16 cellular contexts compared by ENCODE assay signal in genomic region chr1:16266411-16267118, GRCh38. TPM values are rescaled to one million over a fixed set of nuclear protein-coding genes. Genes with fewer than 3 reads are reported as not detected.
DNase-seq lines count a peak whose midpoint lies in the region; ATAC-seq and TF ChIP-seq lines count a peak whose summit lies in the region.
"Had no signal": no experiment of that assay in that cellular context is flagged by ENCODE, and none has a peak within 500 bp of the region (broad histone marks: within the 10 kb centered on the region; RNA-seq: fewer than 3 reads in every experiment).

No MANE protein-coding gene starts in this region.

- H3K27ac ChIP-seq in naive thymus-derived CD4-positive, alpha-beta T cell (ENCODE audit: low read depth, low read length) = no peak overlapping the region
- H3K27ac ChIP-seq: psoas muscle, transverse colon had no signal

- H3K4me1 ChIP-seq in naive thymus-derived CD4-positive, alpha-beta T cell (ENCODE audit: control insufficient read depth in 2 of 2, insufficient read depth in 2 of 2, low read length in 2 of 2) = no peaks in the 10 kb centered on the region

- POLR2A ChIA-PET in naive thymus-derived CD4-positive, alpha-beta T cell (lab: Charles Lee) = no interaction called here

- TF ChIP-seq CTCF in fibroblast of pulmonary artery (IDR thresholded peaks at IDR 0.05; ENCODE audit: low read length, missing control alignments) = no peak

- no peaks in the 10 kb centered on the region for H3K9me3 Mint-ChIP-seq in naive thymus-derived CD4-positive, alpha-beta T cell

- peaks cover 0 to 9% (median 6%) of the 10 kb centered on the region in 5 donors for H3K36me3 Mint-ChIP-seq in naive thymus-derived CD4-positive, alpha-beta T cell

- intact Hi-C loops in naive thymus-derived CD4-positive, alpha-beta T cell (cut with micrococcal nuclease) = no loop called here
- intact Hi-C loops in posterior vena cava (cut with DNase I) = no loop called here

- no peaks in the 10 kb centered on the region for H3K36me3 ChIP-seq in naive thymus-derived CD4-positive, alpha-beta T cell (ENCODE audit: control insufficient read depth in 2 of 3, insufficient read depth in 3 of 3, low read length in 3 of 3)
- H3K36me3 ChIP-seq: transverse colon had no signal

- DNase-seq in Daoy (ENCODE audit: low read depth) (peak; percentile 45), fibroblast of pulmonary artery (ENCODE audit: low read depth) (peak; percentile 71), posterior vena cava (ENCODE audit: low spot score) (no peak)
- no peak for DNase-seq in naive thymus-derived CD4-positive, alpha-beta T cell
- no peak for DNase-seq in stimulated activated CD4-positive, alpha-beta T cell treated with anti-CD3 and anti-CD28 coated beads, Interleukin-2, amount 100 ng/mL, for 48 hours
- DNase-seq: activated CD4-positive, alpha-beta T cell treated with anti-CD3 and anti-CD28 coated beads for 1 hour; cortex of kidney; NCI-H1048; NCI-H446; psoas muscle; stimulated activated CD4-positive, alpha-beta T cell treated with anti-CD3 and anti-CD28 coated beads, Interleukin-2, amount 100 ng/mL, for 24 hours; transverse colon had no signal

- peaks cover 6 to 43% (median 32%) of the 10 kb centered on the region in 7 donors for H3K4me1 Mint-ChIP-seq in naive thymus-derived CD4-positive, alpha-beta T cell

- H3K4me3 ChIP-seq in fibroblast of pulmonary artery (replicated peaks; ENCODE audit: low read depth, low read length) = no peak overlapping the region
- no peak overlapping the region for H3K4me3 ChIP-seq in naive thymus-derived CD4-positive, alpha-beta T cell (ENCODE audit: low read length)
- H3K4me3 ChIP-seq: GM12878, psoas muscle, transverse colon had no signal

- peak overlapping the region in 5 of 9 donors; percentile 7 to 78 (median 32) for H3K27ac Mint-ChIP-seq in naive thymus-derived CD4-positive, alpha-beta T cell

- ATAC-seq in SK-N-SH treated with all-trans-retinoic acid at 6 μM for 48 hours (peak; percentile 51), GM21526 (IDR thresholded peaks at IDR 0.05; ENCODE audit: low FRiP score, unreplicated experiment) (no peak), GM19452 (IDR thresholded peaks at IDR 0.05; ENCODE audit: unreplicated experiment) (no peak)
- no peak for ATAC-seq in naive thymus-derived CD4-positive, alpha-beta T cell
- ATAC-seq: GM12878 had no signal

- CTCF ChIA-PET in naive thymus-derived CD4-positive, alpha-beta T cell (lab: Charles Lee) = interaction anchor here (0.6 kb wide), 1 partner anchor 529 kb away, joined by 3 read pairs; no protein-coding TSS in a partner anchor

- H3K9me3 ChIP-seq in naive thymus-derived CD4-positive, alpha-beta T cell (ENCODE audit: control insufficient read depth in 2 of 3, low read length in 3 of 3) = no peaks in the 10 kb centered on the region
- H3K9me3 ChIP-seq: psoas muscle, transverse colon had no signal

- no peak overlapping the region for H3K4me3 Mint-ChIP-seq in naive thymus-derived CD4-positive, alpha-beta T cell

- H3K27me3 ChIP-seq in naive thymus-derived CD4-positive, alpha-beta T cell (ENCODE audit: control insufficient read depth in 2 of 2, insufficient read depth in 2 of 2, low read length in 2 of 2) = no peaks in the 10 kb centered on the region
- H3K27me3 ChIP-seq: transverse colon had no signal

- no peaks in the 10 kb centered on the region for H3K27me3 Mint-ChIP-seq in naive thymus-derived CD4-positive, alpha-beta T cell

TF ChIP-seq in SK-N-SH treated with all-trans-retinoic acid at 6 μM for 48 hours, 23 proteins besides CTCF, POLR2A, EP300 and RAD21:
- TF ChIP-seq RARB (CRISPR knock-in tag; IDR thresholded peaks at IDR 0.05) (no peak), TCF4 (CRISPR knock-in tag; IDR thresholded peaks at IDR 0.05; ENCODE audit: borderline replicate concordance) (0 out of 2 replicates have a peak, but pooled peaks have one; percentile 25), CREB5 (CRISPR knock-in tag; IDR thresholded peaks at IDR 0.05; ENCODE audit: low read depth) (no peak), PATZ1 (CRISPR knock-in tag; IDR thresholded peaks at IDR 0.05; ENCODE audit: borderline replicate concordance) (no peak), BACH2 (CRISPR knock-in tag; IDR thresholded peaks at IDR 0.05; ENCODE audit: borderline replicate concordance) (no peak), ZNF70 (CRISPR knock-in tag; IDR thresholded peaks at IDR 0.05) (no peak)
TF ChIP-seq in SK-N-SH treated with all-trans-retinoic acid at 6 μM for 48 hours: peak in this region for 1.

RNA-seq across cellular contexts. Expression of gene CPLANE2, which starts 29.6 kb away (rescaled TPM):
- 2.6 and 21.4 TPM in 2 replicates for total RNA-seq in Daoy (2014; rRNA removed; shearing (Covaris generic))
- 10 to 100 TPM in 2 of 5 experiments, 1 to 10 TPM in 3; 6.6 to 11.4 (median 8.8) TPM for total RNA-seq in naive thymus-derived CD4-positive, alpha-beta T cell
- 1 to 10 TPM; 3.0 to 3.6 TPM for polyA plus RNA-seq in naive thymus-derived CD4-positive, alpha-beta T cell
- 1 to 10 TPM; 4.1 to 5.2 TPM for total RNA-seq in posterior vena cava

RNA-seq across cellular contexts. Expression of gene ARHGEF19, which starts 54.1 kb away (rescaled TPM):
- 2.4 and 4.2 TPM in 2 replicates for total RNA-seq in Daoy (2014; rRNA removed; shearing (Covaris generic))
- 10 to 100 TPM in 3 of 5 experiments, 1 to 10 TPM in 2; 8.8 to 12.4 (median 10.5) TPM for total RNA-seq in naive thymus-derived CD4-positive, alpha-beta T cell
- polyA plus RNA-seq in naive thymus-derived CD4-positive, alpha-beta T cell = 1 to 10 TPM; 5.1 to 9.0 TPM
- 1 to 10 TPM; 4.7 to 5.5 TPM for total RNA-seq in posterior vena cava

Comparison
In these comparisons a context has a peak if more than half of its experiments do, and no peak if none do; other contexts are left out.
1. DNase-seq: peak in Daoy (single experiment) and fibroblast of pulmonary artery (single experiment); none in naive thymus-derived CD4-positive, alpha-beta T cell (0 of 9), posterior vena cava (single experiment) and stimulated activated CD4-positive, alpha-beta T cell treated with anti-CD3 and anti-CD28 coated beads, Interleukin-2, amount 100 ng/mL, for 48 hours (0 of 2).